In the genomic region with DNA sequence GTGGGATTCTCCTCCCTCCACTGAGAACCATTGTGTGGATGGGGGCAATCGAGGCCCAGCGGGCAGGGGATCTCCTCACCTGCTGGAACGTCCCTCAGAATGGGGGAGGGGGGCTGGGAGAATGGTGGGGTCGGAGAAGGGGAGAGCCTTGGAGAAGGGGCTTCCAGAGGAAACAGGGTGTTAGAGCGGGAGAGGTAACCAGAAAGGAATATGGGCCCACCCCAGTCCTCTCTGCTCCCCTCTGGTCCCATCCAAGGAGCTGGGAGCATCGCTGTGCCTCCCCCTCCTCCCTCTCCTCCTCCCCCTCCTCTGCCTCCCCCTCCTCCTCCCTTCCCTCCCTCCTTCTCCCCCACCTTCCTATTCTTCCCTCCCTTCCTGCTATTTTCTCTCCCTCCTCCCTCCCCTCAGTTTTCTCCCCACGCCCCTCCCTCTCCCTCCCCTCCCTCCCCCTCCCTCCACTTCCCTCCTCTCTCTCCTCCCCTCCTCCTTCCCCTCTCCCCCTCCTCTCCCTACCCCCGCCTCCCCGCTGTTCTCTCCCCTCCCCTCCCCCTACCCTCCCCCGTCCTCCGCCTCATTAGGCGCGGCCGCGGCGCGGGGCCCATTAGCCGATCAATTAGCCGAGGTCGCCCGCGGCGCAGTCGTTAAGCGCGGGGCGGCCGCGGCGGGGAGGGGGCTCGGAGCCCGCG, we compare ENCODE assay signal across 10 cellular contexts. TPM values are rescaled to one million over a fixed set of nuclear protein-coding genes. Genes with fewer than 3 reads are reported as not detected.
DNase-seq lines count a peak whose midpoint lies in the region; ATAC-seq, FAIRE-seq and TF ChIP-seq lines count a peak whose summit lies in the region.
"Had no signal": no experiment of that assay in that cellular context is flagged by ENCODE, and none has a peak within 500 bp of the region (broad histone marks: within the 10 kb centered on the region; RNA-seq: fewer than 3 reads in every experiment).

No MANE protein-coding gene starts in this region.

- H3K79me2 ChIP-seq in PC-3 (ENCODE audit: low read length) (no peaks in the 10 kb centered on the region), hepatocyte (no peaks in the 10 kb centered on the region)

- no peak for ATAC-seq in PC-3
- no peak for ATAC-seq in HG02571 (IDR thresholded peaks at IDR 0.05; ENCODE audit: unreplicated experiment)

- DNase-seq in NCI-H1105 (lab: John Stamatoyannopoulos, UW), result peak; percentile 84
- DNase-seq in PC-3, result no peak
- DNase-seq in hepatocyte (ENCODE audit: low spot score), result peak; percentile 71
- DNase-seq in H54 (ENCODE audit: insufficient read length, low spot score), result no peak
- DNase-seq in activated CD4-positive, alpha-beta T cell treated with anti-CD3 and anti-CD28 coated beads for 48 hours, result no peak
- no peak for DNase-seq in ACHN
- DNase-seq: activated T-cell treated with anti-CD3 and anti-CD28 coated beads for 4 hours had no signal

- H3K4me3 ChIP-seq in PC-3 (ENCODE audit: low read length), result peak overlapping the region; percentile 59; the same call in 1 of the 2 replicates
- H3K4me3 ChIP-seq in hepatocyte, result peak overlapping the region; percentile 60
- H3K4me3 ChIP-seq in stomach smooth muscle (ENCODE audit: low read length in 2 of 2), result peak overlapping the region in 1 of 2 donors; percentile 70

- in situ Hi-C loops in ACHN (cut with HindIII; ENCODE audit: low pct_ligation_motif_present, low pct_unique_long_range_greater_than_20kb, low sequenced_read_pairs), result no loop called here

- no peak for FAIRE-seq in H54 (lab: Jason Lieb, UNC)

- TF ChIP-seq CTCF in PC-3 (conservative IDR thresholded peaks at IDR 0.05; ENCODE audit: low read depth, low read length) (no peak), hepatocyte (IDR thresholded peaks at IDR 0.05; ENCODE audit: poor library complexity) (no peak)

- POLR2A ChIA-PET in PC-3 (lab: Charles Lee; ENCODE audit: unreplicated experiment), result no interaction called here

- no peaks in the 10 kb centered on the region for H3K4me1 ChIP-seq in PC-3 (ENCODE audit: insufficient read depth, low read length)
- H3K4me1 ChIP-seq in hepatocyte (ENCODE audit: insufficient read depth), result peaks cover 12% of the 10 kb centered on the region
- H3K4me1 ChIP-seq in stomach smooth muscle (ENCODE audit: control insufficient read depth, insufficient read depth, low read length), result peaks cover 18% of the 10 kb centered on the region

- H3K9me2 ChIP-seq in PC-3 (replicated peaks; ENCODE audit: low read length), result no peaks in the 10 kb centered on the region
- H3K9me2 ChIP-seq in hepatocyte (replicated peaks; ENCODE audit: insufficient read depth), result no peaks in the 10 kb centered on the region

- 4% methylated on average over 12 of the region's 33 CpGs for WGBS in hepatocyte (ENCODE audit: low lambda C conversion rate, missing lambda C conversion rate)

- intact Hi-C loops in PC-3 (cut with micrococcal nuclease), result no loop called here

- H3K9me3 ChIP-seq in PC-3 (ENCODE audit: low read length) (no peaks in the 10 kb centered on the region), hepatocyte (ENCODE audit: low read depth) (no peaks in the 10 kb centered on the region), stomach smooth muscle (ENCODE audit: control insufficient read depth in 2 of 2, low read length in 2 of 2) (no peaks in the 10 kb centered on the region)

- no peaks in the 10 kb centered on the region for H3K36me3 ChIP-seq in PC-3 (ENCODE audit: low read depth, low read length)
- no peaks in the 10 kb centered on the region for H3K36me3 ChIP-seq in hepatocyte (replicated peaks; ENCODE audit: insufficient read depth, low read depth)
- no peaks in the 10 kb centered on the region for H3K36me3 ChIP-seq in stomach smooth muscle (ENCODE audit: control insufficient read depth in 2 of 2, insufficient read depth in 2 of 2, low read length in 2 of 2)

- no peak for TF ChIP-seq POLR2A in H54 (IDR thresholded peaks at IDR 0.05; ENCODE audit: low read depth, low read length)

- no TSS peak for BruUV-seq in PC-3 (replicated peaks; lab: Mats Ljungman, UMichigan)

- H3K27ac ChIP-seq in PC-3 (ENCODE audit: low read length), result no peak overlapping the region
- peak overlapping the region; percentile 84 for H3K27ac ChIP-seq in hepatocyte
- peak overlapping the region; percentile 41 for H3K27ac ChIP-seq in stomach smooth muscle (ENCODE audit: low read length)

- no peak overlapping the region for H3K9ac ChIP-seq in PC-3 (ENCODE audit: low read length)
- no peak overlapping the region for H3K9ac ChIP-seq in stomach smooth muscle (ENCODE audit: low read length in 2 of 2)

- no peak overlapping the region for H2AFZ ChIP-seq in PC-3 (ENCODE audit: low read length)
- peak overlapping the region; percentile 41 for H2AFZ ChIP-seq in hepatocyte

- H3K27me3 ChIP-seq in PC-3 (ENCODE audit: low read length) (no peaks in the 10 kb centered on the region), hepatocyte (no peaks in the 10 kb centered on the region), stomach smooth muscle (ENCODE audit: control insufficient read depth in 1 of 2, insufficient read depth in 2 of 2, low read length in 2 of 2) (no peaks in the 10 kb centered on the region)

- H3K4me2 ChIP-seq in PC-3 (ENCODE audit: low read length) (peak overlapping the region; percentile 84; the same call in 1 of the 2 replicates), hepatocyte (peak overlapping the region; percentile 72)

- CTCF ChIA-PET in PC-3 (lab: Charles Lee), result no interaction called here

- H3F3A ChIP-seq in PC-3 (ENCODE audit: low read length, unreplicated experiment), result no peaks in the 10 kb centered on the region

- H4K20me1 ChIP-seq in PC-3 (ENCODE audit: low read length) (no peaks in the 10 kb centered on the region), hepatocyte (ENCODE audit: insufficient read depth, poor library complexity, severe bottlenecking) (no peaks in the 10 kb centered on the region)

RNA-seq across cellular contexts. Expression of gene TLE5, which starts 15.5 kb away (rescaled TPM):
- 351 and 407 TPM in 2 replicates for total RNA-seq in PC-3 (2014; rRNA removed)
- total RNA-seq in hepatocyte, result 241 and 260 TPM in 2 replicates
- 308 and 340 TPM in 2 replicates for polyA plus RNA-seq in hepatocyte

RNA-seq across cellular contexts. Expression of gene TLE2, which starts 17.7 kb away (rescaled TPM):
- total RNA-seq in PC-3 (2014; rRNA removed), result 7.7 and 10.0 TPM in 2 replicates
- total RNA-seq in hepatocyte, result 25.4 and 36.2 TPM in 2 replicates
- 71.1 and 82.0 TPM in 2 replicates for polyA plus RNA-seq in hepatocyte
- total RNA-seq: RPMI7951 had no signal

RNA-seq across cellular contexts. Expression of gene GNA11, which starts 47.4 kb away (rescaled TPM):
- total RNA-seq in PC-3 (2014; rRNA removed) (59.6 and 89.4 TPM in 2 replicates), hepatocyte (53.8 and 60.2 TPM in 2 replicates)
- polyA plus RNA-seq in hepatocyte, result 100 and 115 TPM in 2 replicates

Comparison
In these comparisons a context has a peak if more than half of its experiments do, and no peak if none do; other contexts are left out.
1. DNase-seq: peak in NCI-H1105 (single experiment) and hepatocyte (single experiment); none in PC-3 (single experiment), H54 (single experiment), activated CD4-positive, alpha-beta T cell treated with anti-CD3 and anti-CD28 coated beads for 48 hours (single experiment) and ACHN (single experiment).